Comparison of ENCODE assay signal across 1 cellular context in genomic region chr13:109668433-109669233, GRCh38.
TF ChIP-seq lines count a peak whose summit lies in the region.

No MANE protein-coding gene starts in this region.

TF ChIP-seq in GM23338, 12 proteins besides CTCF, POLR2A, EP300 and RAD21 (continued from another document):
- TF ChIP-seq ZNF462 (CRISPR knock-in tag; IDR thresholded peaks at IDR 0.05) (no peak), ZNF331 (CRISPR knock-in tag; IDR thresholded peaks at IDR 0.05; ENCODE audit: low read depth) (no peak), ZNF114 (CRISPR knock-in tag; IDR thresholded peaks at IDR 0.05) (no peak), EZH2 (IDR thresholded peaks at IDR 0.05; ENCODE audit: low read depth, unreplicated experiment) (no peak), JUNB (IDR thresholded peaks at IDR 0.05; ENCODE audit: unreplicated experiment) (no peak), ETS1 (IDR thresholded peaks at IDR 0.05) (no peak), EZH2phosphoT487 (IDR thresholded peaks at IDR 0.05; ENCODE audit: unreplicated experiment) (no peak), POLR2AphosphoS5 (IDR thresholded peaks at IDR 0.05; ENCODE audit: low read depth) (no peak)
